ENCODE assay signal across 8 cellular contexts in the genomic region with DNA sequence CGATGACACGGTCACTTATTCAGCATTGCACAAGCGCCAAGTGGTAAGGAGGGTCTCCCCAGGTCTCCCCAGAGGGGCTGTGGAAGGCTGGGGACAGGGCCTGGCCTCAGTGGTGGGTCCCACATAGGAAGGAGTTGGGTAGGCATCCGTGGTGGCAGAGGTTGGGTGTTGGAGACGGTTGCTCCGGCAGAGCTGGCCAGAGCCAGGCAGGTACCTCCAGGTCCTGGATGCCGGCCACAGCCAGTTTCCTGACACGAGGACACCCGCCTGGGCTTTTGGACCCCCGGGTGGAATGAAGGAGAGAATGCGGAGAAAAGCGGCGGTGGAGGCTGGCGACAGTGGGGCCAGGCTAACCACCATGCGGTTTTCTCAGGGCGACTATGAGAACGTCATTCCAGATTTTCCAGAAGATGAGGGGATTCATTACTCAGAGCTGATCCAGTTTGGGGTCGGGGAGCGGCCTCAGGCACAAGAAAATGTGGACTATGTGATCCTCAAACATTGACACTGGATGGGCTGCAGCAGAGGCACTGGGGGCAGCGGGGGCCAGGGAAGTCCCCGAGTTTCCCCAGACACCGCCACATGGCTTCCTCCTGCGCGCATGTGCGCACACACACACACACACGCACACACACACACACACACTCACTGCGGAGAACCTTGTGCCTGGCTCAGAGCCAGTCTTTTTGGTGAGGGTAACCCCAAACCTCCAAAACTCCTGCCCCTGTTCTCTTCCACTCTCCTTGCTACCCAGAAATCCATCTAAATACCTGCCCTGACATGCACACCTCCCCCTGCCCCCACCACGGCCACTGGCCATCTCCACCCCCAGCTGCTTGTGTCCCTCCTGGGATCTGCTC. TPM values are rescaled to one million over a fixed set of nuclear protein-coding genes. Genes with fewer than 3 reads are reported as not detected.
DNase-seq lines count a peak whose midpoint lies in the region; ATAC-seq and TF ChIP-seq lines count a peak whose summit lies in the region.

No MANE protein-coding gene starts in this region.

- H3K4me1 ChIP-seq in vagina: no peaks in the 10 kb centered on the region

- peaks cover 44% of the 10 kb centered on the region for H3K4me1 Mint-ChIP-seq in activated T-cell treated with anti-CD3 and anti-CD28 coated beads, Interleukin-2, amount 50 U/mL, for 24 hours (ENCODE audit: low read depth)
- peaks cover 10 to 21% of the 10 kb centered on the region in 2 donors for H3K4me1 Mint-ChIP-seq in natural killer cell

- DNase-seq in Right ventricle myocardium superior: peak; percentile 43
- no peak for DNase-seq in left cardiac atrium
- DNase-seq in activated T-cell treated with anti-CD3 and anti-CD28 coated beads, Interleukin-2, amount 50 U/mL, for 24 hours: peak; percentile 77
- DNase-seq in natural killer cell: peak; percentile 20
- peak; percentile 44 to 77 for DNase-seq in vagina (ENCODE audit: extremely low spot score in 2 of 2)
- DNase-seq in NOMO-1 (lab: John Stamatoyannopoulos, UW; ENCODE audit: unreplicated experiment in 2 of 2): no peak

- no peak overlapping the region for H3K27ac ChIP-seq in vagina

- TF ChIP-seq CTCF in natural killer cell (IDR thresholded peaks at IDR 0.05) (no peak), vagina (IDR thresholded peaks at IDR 0.05) (no peak)

- H3K4me3 ChIP-seq in vagina: no peak overlapping the region

- peak overlapping the region; percentile 94 for H3K27ac Mint-ChIP-seq in activated T-cell treated with anti-CD3 and anti-CD28 coated beads, Interleukin-2, amount 50 U/mL, for 24 hours
- H3K27ac Mint-ChIP-seq in natural killer cell: peak overlapping the region in 1 of 2 donors; percentile 73

- no peaks in the 10 kb centered on the region for H3K36me3 ChIP-seq in vagina

- no peaks in the 10 kb centered on the region for H3K9me3 Mint-ChIP-seq in activated T-cell treated with anti-CD3 and anti-CD28 coated beads, Interleukin-2, amount 50 U/mL, for 24 hours
- H3K9me3 Mint-ChIP-seq in natural killer cell: no peaks in the 10 kb centered on the region

- no peak for TF ChIP-seq POLR2A in vagina (IDR thresholded peaks at IDR 0.05)

- peaks cover 4% of the 10 kb centered on the region for H3K27me3 Mint-ChIP-seq in activated T-cell treated with anti-CD3 and anti-CD28 coated beads, Interleukin-2, amount 50 U/mL, for 24 hours
- peaks cover 10 to 23% of the 10 kb centered on the region in 2 donors for H3K27me3 Mint-ChIP-seq in natural killer cell (ENCODE audit: low read depth in 2 of 2)

- H3K36me3 Mint-ChIP-seq in activated T-cell treated with anti-CD3 and anti-CD28 coated beads, Interleukin-2, amount 50 U/mL, for 24 hours (ENCODE audit: low read depth): no peaks in the 10 kb centered on the region
- H3K36me3 Mint-ChIP-seq in natural killer cell: no peaks in the 10 kb centered on the region

- ATAC-seq in Right ventricle myocardium superior (ENCODE audit: poor library complexity) (peak; percentile 15), left cardiac atrium (no peak), natural killer cell (peak; percentile 71 to 80 (median 78)), GM21576 (IDR thresholded peaks at IDR 0.05; ENCODE audit: unreplicated experiment) (no peak), GM19455 (IDR thresholded peaks at IDR 0.05; ENCODE audit: unreplicated experiment) (no peak)

- H3K4me3 Mint-ChIP-seq in activated T-cell treated with anti-CD3 and anti-CD28 coated beads, Interleukin-2, amount 50 U/mL, for 24 hours: peak overlapping the region; percentile 70
- peak overlapping the region; percentile 26 for H3K4me3 Mint-ChIP-seq in natural killer cell

- intact Hi-C loops in Right ventricle myocardium superior (cut with DNase I) (no loop called here), left cardiac atrium (cut with DNase I) (no loop called here), natural killer cell (cut with micrococcal nuclease) (no loop called here), vagina (cut with DNase I) (no loop called here)

- no peaks in the 10 kb centered on the region for H3K9me3 ChIP-seq in vagina

- H3K27me3 ChIP-seq in vagina: no peaks in the 10 kb centered on the region

RNA-seq across cellular contexts. Expression of gene FFAR1, which starts 1.3 kb away (rescaled TPM):
- not detected for total RNA-seq in Right ventricle myocardium superior
- not detected for total RNA-seq in left cardiac atrium
- total RNA-seq in natural killer cell: under 1 TPM in 2 of 3 donors, not detected in 1; 0.30 to 0.47 TPM
- not detected for total RNA-seq in vagina

RNA-seq across cellular contexts. Expression of gene FFAR3, which starts 11.8 kb away (rescaled TPM):
- total RNA-seq in Right ventricle myocardium superior (not detected), left cardiac atrium (under 1 TPM; 0.18 to 0.44 TPM), natural killer cell (1 to 10 TPM in 1 of 3 donors, under 1 TPM in 1, not detected in 1; 0.92 to 2.7 TPM), vagina (not detected)

RNA-seq across cellular contexts. Expression of gene CD22, which starts 17.4 kb away (rescaled TPM):
- total RNA-seq in Right ventricle myocardium superior (0.56 TPM), left cardiac atrium (under 1 TPM; 0.39 to 0.56 TPM), natural killer cell (1 to 10 TPM; 4.3 to 7.0 (median 6.0) TPM), vagina (7.6 TPM)

RNA-seq across cellular contexts. Expression of gene GPR42, which starts 24.4 kb away (rescaled TPM):
- total RNA-seq in Right ventricle myocardium superior (not detected), left cardiac atrium (not detected), natural killer cell (1 to 10 TPM in 1 of 3 donors, under 1 TPM in 1, not detected in 1; 0.19 to 1.5 TPM), vagina (not detected)

RNA-seq across cellular contexts. Expression of gene MAG, which starts 54.5 kb away (rescaled TPM):
- total RNA-seq in Right ventricle myocardium superior: not detected
- total RNA-seq in left cardiac atrium: not detected
- not detected for total RNA-seq in natural killer cell
- not detected for total RNA-seq in vagina

Comparison
In these comparisons a context has a peak if more than half of its experiments do, and no peak if none do; other contexts are left out.
1. ATAC-seq: peak in Right ventricle myocardium superior (single experiment) and natural killer cell (3 of 3); none in left cardiac atrium (0 of 2), GM21576 (single experiment) and GM19455 (single experiment).
2. DNase-seq: peak in Right ventricle myocardium superior (single experiment), activated T-cell treated with anti-CD3 and anti-CD28 coated beads, Interleukin-2, amount 50 U/mL, for 24 hours (single experiment), natural killer cell (single experiment) and vagina (2 of 2); none in left cardiac atrium (single experiment) and NOMO-1 (0 of 2).